In the genomic region with DNA sequence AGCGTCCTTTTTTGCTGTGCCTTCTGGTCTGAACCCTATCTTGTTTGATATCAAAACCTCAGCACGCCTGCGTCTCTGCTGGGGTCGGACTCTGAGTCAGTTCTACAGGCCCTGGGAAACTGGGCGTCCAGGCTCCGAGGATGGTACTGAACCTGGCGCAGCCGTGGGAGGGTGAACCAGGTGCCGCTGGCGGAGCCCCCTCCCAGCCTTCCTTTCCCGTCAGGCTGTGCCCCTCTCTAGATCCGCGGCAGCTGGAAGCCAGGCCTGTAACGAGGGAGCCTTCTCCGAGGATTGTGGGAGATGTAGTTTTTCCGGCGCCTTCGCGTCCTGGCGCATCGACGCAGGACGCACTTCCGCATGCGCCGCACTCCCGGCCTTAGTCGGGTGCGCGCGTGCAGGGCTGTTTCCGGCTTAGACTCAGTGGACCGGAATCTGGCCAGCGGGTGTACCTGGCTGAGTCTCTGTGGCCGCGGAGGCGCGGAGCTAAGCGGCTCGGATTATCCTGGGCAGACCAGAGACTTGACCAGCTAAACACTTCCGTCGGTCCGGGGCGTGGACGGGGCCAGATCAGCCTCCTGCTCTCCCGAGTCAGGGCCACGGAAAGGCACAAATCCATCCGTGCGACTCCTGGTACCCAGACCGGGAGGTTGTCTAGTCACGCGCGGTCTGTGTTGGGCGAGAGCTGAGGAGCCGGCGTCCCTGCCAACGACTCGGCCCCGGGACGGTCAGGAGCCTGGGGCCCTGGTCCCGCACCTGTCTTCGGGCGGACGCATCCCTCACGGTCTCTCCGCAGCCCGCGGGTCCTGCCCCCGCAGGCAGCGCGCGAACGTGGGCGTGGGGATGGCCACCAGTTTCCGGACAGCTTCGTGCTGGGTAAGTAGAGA, we compare ENCODE assay signal across 8 cellular contexts. TPM values are rescaled to one million over a fixed set of nuclear protein-coding genes. Genes with fewer than 3 reads are reported as not detected.
DNase-seq lines count a peak whose midpoint lies in the region; ATAC-seq and TF ChIP-seq lines count a peak whose summit lies in the region.

A gene with protein sequence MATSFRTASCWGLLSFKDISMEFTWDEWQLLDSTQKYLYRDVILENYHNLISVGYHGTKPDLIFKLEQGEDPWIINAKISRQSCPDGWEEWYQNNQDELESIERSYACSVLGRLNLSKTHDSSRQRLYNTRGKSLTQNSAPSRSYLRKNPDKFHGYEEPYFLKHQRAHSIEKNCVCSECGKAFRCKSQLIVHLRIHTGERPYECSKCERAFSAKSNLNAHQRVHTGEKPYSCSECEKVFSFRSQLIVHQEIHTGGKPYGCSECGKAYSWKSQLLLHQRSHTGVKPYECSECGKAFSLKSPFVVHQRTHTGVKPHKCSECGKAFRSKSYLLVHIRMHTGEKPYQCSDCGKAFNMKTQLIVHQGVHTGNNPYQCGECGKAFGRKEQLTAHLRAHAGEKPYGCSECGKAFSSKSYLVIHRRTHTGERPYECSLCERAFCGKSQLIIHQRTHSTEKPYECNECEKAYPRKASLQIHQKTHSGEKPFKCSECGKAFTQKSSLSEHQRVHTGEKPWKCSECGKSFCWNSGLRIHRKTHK (plus strand): TSS at position 367 of the 884 bp plus-strand sequence. CDS start 474 bp downstream, at position 841.

- H3K27me3 ChIP-seq in BE2C = no peaks in the 10 kb centered on the region
- no peaks in the 10 kb centered on the region for H3K27me3 ChIP-seq in colonic mucosa
- no peaks in the 10 kb centered on the region for H3K27me3 ChIP-seq in layer of hippocampus (ENCODE audit: control insufficient read depth, insufficient read depth, low read length)

- peak; percentile 93 for DNase-seq in BE2C
- peak; percentile 93 for DNase-seq in GM19240 (ENCODE audit: insufficient read length, low spot score)
- peak; percentile 89 to 98 for DNase-seq in NCI-H526 (lab: John Stamatoyannopoulos, UW)
- peak; percentile 91 for DNase-seq in activated CD4-positive, alpha-beta T cell treated with anti-CD3 and anti-CD28 coated beads for 48 hours
- peak; percentile 94 for DNase-seq in colonic mucosa
- DNase-seq in stimulated activated CD4-positive, alpha-beta T cell treated with anti-CD3 and anti-CD28 coated beads, Interleukin-1b, Interleukin-23, amount 100 ng/mL, for 4 hours (ENCODE audit: low read depth in 2 of 2) = peak; percentile 76 to 77

- H3K4me1 ChIP-seq in BE2C = no peaks in the 10 kb centered on the region
- no peaks in the 10 kb centered on the region for H3K4me1 ChIP-seq in colonic mucosa

- peak within 1 kb of the TSS; percentile 88 for H3K4me3 ChIP-seq in BE2C (ENCODE audit: low read depth, low read length)
- H3K4me3 ChIP-seq in colonic mucosa = peak within 1 kb of the TSS; percentile 99

- H3K9me3 ChIP-seq in BE2C = peaks cover 4% of the 10 kb centered on the region
- no peaks in the 10 kb centered on the region for H3K9me3 ChIP-seq in colonic mucosa

- peak; percentile 95 for ATAC-seq in HG03460 (IDR thresholded peaks at IDR 0.05; ENCODE audit: unreplicated experiment)

- intact Hi-C loops in colonic mucosa (cut with DNase I) = loop anchor here (2.0 to 5.0 kb wide), 2 partner anchors 95 to 191 kb away; a partner anchor contains a TSS

- H3K36me3 ChIP-seq in BE2C = peaks cover 14% of the 10 kb centered on the region
- no peaks in the 10 kb centered on the region for H3K36me3 ChIP-seq in colonic mucosa

- no peak for TF ChIP-seq CTCF in BE2C (IDR thresholded peaks at IDR 0.05; ENCODE audit: low read depth, low read length)
- no peak for TF ChIP-seq CTCF in colonic mucosa (IDR thresholded peaks at IDR 0.05)

- H3K27ac ChIP-seq in colonic mucosa (peak within 1 kb of the TSS; percentile 46), layer of hippocampus (ENCODE audit: low read depth, low read length) (peak within 1 kb of the TSS; percentile 88)

- H3K9ac ChIP-seq in colonic mucosa (ENCODE audit: low read depth in 2 of 2, low read length in 2 of 2) = peak within 1 kb of the TSS; percentile 72 to 74

RNA-seq across cellular contexts. Expression of the gene that starts here (rescaled TPM):
- 14.8 TPM for polyA plus RNA-seq in BE2C (2012; ENCODE audit: insufficient read depth, insufficient read length, low read depth)
- total RNA-seq in colonic mucosa = 1 to 10 TPM; 6.7 to 7.2 TPM

Comparison
In these comparisons a context has a peak if more than half of its experiments do, and no peak if none do; other contexts are left out.
1. Peak in every context shown above with its lines: DNase-seq, ATAC-seq, H3K4me3 ChIP-seq and H3K27ac ChIP-seq.